ENCODE assay signal across 18 cellular contexts in genomic region chr15:80514071-80514780, GRCh38.
A peak's percentile ranks its signal among the peaks of the same experiment; 100 is the strongest.
DNase-seq lines count a peak whose midpoint lies in the region; ATAC-seq and TF ChIP-seq lines count a peak whose summit lies in the region.
"Had no signal": no experiment of that assay in that cellular context is flagged by ENCODE, and none has a peak within 500 bp of the region (broad histone marks: within the 10 kb centered on the region; RNA-seq: fewer than 3 reads in every experiment).

No MANE protein-coding gene starts in this region.

- no peaks in the 10 kb centered on the region for H3K9me3 ChIP-seq in right cardiac atrium (ENCODE audit: control insufficient read depth, low read length)
- H3K9me3 ChIP-seq in effector memory CD4-positive, alpha-beta T cell (ENCODE audit: control insufficient read depth, low read length): no peaks in the 10 kb centered on the region

- H3K4me3 ChIP-seq in astrocyte of the spinal cord (ENCODE audit: low read depth, low read length): no peak overlapping the region
- no peak overlapping the region for H3K4me3 ChIP-seq in right cardiac atrium (ENCODE audit: low read length)
- no peak overlapping the region for H3K4me3 ChIP-seq in effector memory CD4-positive, alpha-beta T cell (ENCODE audit: insufficient read depth, low read depth, low read length, poor library complexity, severe bottlenecking)
- H3K4me3 ChIP-seq: right lobe of liver, upper lobe of right lung had no signal

- no peak for TF ChIP-seq CTCF in astrocyte of the spinal cord (IDR thresholded peaks at IDR 0.05; ENCODE audit: low read depth, low read length)

- H3K27ac ChIP-seq in right cardiac atrium (ENCODE audit: low read length): no peak overlapping the region
- no peak overlapping the region for H3K27ac ChIP-seq in effector memory CD4-positive, alpha-beta T cell (ENCODE audit: insufficient read depth, low read length, poor library complexity, severe bottlenecking)
- H3K27ac ChIP-seq: right lobe of liver, upper lobe of right lung had no signal

- H3K36me3 ChIP-seq in effector memory CD4-positive, alpha-beta T cell (ENCODE audit: control insufficient read depth, insufficient read depth, low read length): no peaks in the 10 kb centered on the region
- H3K36me3 ChIP-seq: right lobe of liver, upper lobe of right lung had no signal

- intact Hi-C loops in left ventricle myocardium superior (cut with micrococcal nuclease) (no loop called here), Right ventricle myocardium inferior (cut with DNase I) (loop anchor here (5.0 kb wide), 1 partner anchor 57 kb away; no protein-coding TSS in a partner anchor), right cardiac atrium (cut with DNase I) (no loop called here)

- 91% methylated on average over 10 of the region's 10 CpGs for WGBS in right cardiac atrium

- ATAC-seq in left ventricle myocardium superior: peak; percentile 65
- no peak for ATAC-seq in Right ventricle myocardium inferior
- peak; percentile 20 to 40 for ATAC-seq in right cardiac atrium
- ATAC-seq in GM19452 (IDR thresholded peaks at IDR 0.05; ENCODE audit: unreplicated experiment): no peak
- ATAC-seq: activated CD8-positive, alpha-beta memory T cell treated with anti-CD3 and anti-CD28 coated beads, Interleukin-2, amount 10 ng/mL, durations not matched to agents 7 days and 5 days; naive thymus-derived CD8-positive, alpha-beta T cell; right lobe of liver; stimulated activated effector memory CD8-positive, alpha-beta T cell treated with anti-CD3 and anti-CD28 coated beads, Interleukin-12 subunit alpha, Interleukin-12 subunit beta, amount 100 ng/mL, for 72 hours had no signal

- no peaks in the 10 kb centered on the region for H3K4me1 ChIP-seq in right cardiac atrium (ENCODE audit: control insufficient read depth, insufficient read depth, low read length)
- no peaks in the 10 kb centered on the region for H3K4me1 ChIP-seq in effector memory CD4-positive, alpha-beta T cell (ENCODE audit: control insufficient read depth, insufficient read depth, low read length, poor library complexity, severe bottlenecking)
- H3K4me1 ChIP-seq: right lobe of liver, upper lobe of right lung had no signal

- H3K27me3 ChIP-seq in right cardiac atrium (ENCODE audit: control insufficient read depth, insufficient read depth): no peaks in the 10 kb centered on the region
- no peaks in the 10 kb centered on the region for H3K27me3 ChIP-seq in effector memory CD4-positive, alpha-beta T cell (replicated peaks; ENCODE audit: control insufficient read depth, insufficient read depth, low read length, poor library complexity, severe bottlenecking)
- H3K27me3 ChIP-seq: right lobe of liver, upper lobe of right lung had no signal

- in situ Hi-C loops in astrocyte of the spinal cord (cut with HindIII; ENCODE audit: low sequenced_read_pairs): no loop called here

- no peak for DNase-seq in left ventricle myocardium superior
- no peak for DNase-seq in Right ventricle myocardium inferior (ENCODE audit: missing footprints)
- peak; percentile 31 for DNase-seq in astrocyte of the spinal cord (ENCODE audit: low read depth, low spot score)
- no peak for DNase-seq in right cardiac atrium
- no peak for DNase-seq in HK-2 (ENCODE audit: unreplicated experiment)
- no peak for DNase-seq in mucosa of gallbladder (ENCODE audit: low spot score)
- no peak for DNase-seq in effector memory CD4-positive, alpha-beta T cell
- DNase-seq: activated B cell treated with CpG ODN at 0.5 μM for 24 hours; activated CD8-positive, alpha-beta memory T cell treated with anti-CD3 and anti-CD28 coated beads, Interleukin-2, amount 10 ng/mL, durations not matched to agents 7 days and 5 days; activated naive CD4-positive, alpha-beta T cell treated with Interleukin-2 at 50 U/mL for 16 hours; KG1; naive thymus-derived CD8-positive, alpha-beta T cell; NCI-H146; NCI-H510A; right lobe of liver; upper lobe of right lung had no signal

Comparison
In these comparisons a context has a peak if more than half of its experiments do, and no peak if none do; other contexts are left out.
1. ATAC-seq: peak in left ventricle myocardium superior (single experiment) and right cardiac atrium (2 of 2); none in Right ventricle myocardium inferior (single experiment) and GM19452 (single experiment).